ENCODE assay signal across 10 cellular contexts in genomic region chr14:67269338-67270060, GRCh38. TPM values are rescaled to one million over a fixed set of nuclear protein-coding genes. Genes with fewer than 3 reads are reported as not detected.
DNase-seq lines count a peak whose midpoint lies in the region; ATAC-seq, FAIRE-seq and TF ChIP-seq lines count a peak whose summit lies in the region.
"Had no signal": no experiment of that assay in that cellular context is flagged by ENCODE, and none has a peak within 500 bp of the region (broad histone marks: within the 10 kb centered on the region; RNA-seq: fewer than 3 reads in every experiment).

No MANE protein-coding gene starts in this region.

- no peak for FAIRE-seq in HTR-8/SVneo (lab: Jason Lieb, UNC)

- H3K27ac ChIP-seq in stomach, result peak overlapping the region in 4 of 5 donors; percentile 15 to 72 (median 48)
- H3K27ac ChIP-seq in prostate gland, result no peak overlapping the region

- H3K9me3 ChIP-seq in stomach (no peaks in the 10 kb centered on the region), prostate gland (no peaks in the 10 kb centered on the region)

- H3K4me3 ChIP-seq in stomach, result peak overlapping the region in 1 of 4 donors; percentile 5
- no peak overlapping the region for H3K4me3 ChIP-seq in prostate gland

- ATAC-seq in HG03457 (IDR thresholded peaks at IDR 0.05; ENCODE audit: unreplicated experiment) (no peak), HG03460 (IDR thresholded peaks at IDR 0.05; ENCODE audit: unreplicated experiment) (no peak), HG02981 (IDR thresholded peaks at IDR 0.05; ENCODE audit: unreplicated experiment) (no peak)

- DNase-seq in HTR-8/SVneo (ENCODE audit: insufficient read length, low spot score) (peak; percentile 70), dermis microvascular lymphatic vessel endothelial cell (ENCODE audit: low read depth in 2 of 2) (peak; percentile 12 to 47), left kidney (ENCODE audit: low read depth, low spot score) (peak; percentile 84), stomach (no peak), prostate gland (ENCODE audit: low spot score) (no peak)
- DNase-seq: activated CD4-positive, CD25-positive, alpha-beta regulatory T cell treated with anti-CD3 and anti-CD28 coated beads, Interleukin-2, amount 50 U/mL, for 72 hours; NCI-H2029 treated with DMSO at 0.1 percent for 48 hours had no signal

- TF ChIP-seq CTCF in stomach (IDR thresholded peaks at IDR 0.05) (no peak), prostate gland (IDR thresholded peaks at IDR 0.05) (no peak)

- H3K36me3 ChIP-seq in stomach (peaks cover 0 to 7% (median 6%) of the 10 kb centered on the region in 4 donors), prostate gland (no peaks in the 10 kb centered on the region)

- no peak for TF ChIP-seq EP300 in stomach (IDR thresholded peaks at IDR 0.05)

- WGBS in stomach, 5 donors, result 49 to 64% (median 58%) methylated on average over 3 of the region's 3 CpGs
- WGBS in prostate gland, result 49% methylated on average over 3 of the region's 3 CpGs

- peaks cover 0 to 65% (median 35%) of the 10 kb centered on the region in 4 donors for H3K4me1 ChIP-seq in stomach
- no peaks in the 10 kb centered on the region for H3K4me1 ChIP-seq in prostate gland (replicated peaks)

- intact Hi-C loops in stomach (cut with DNase I; ENCODE audit: low total_unique reads), result no loop called here
- intact Hi-C loops in prostate gland (cut with DNase I), result no loop called here

- H3K27me3 ChIP-seq in stomach (no peaks in the 10 kb centered on the region), prostate gland (replicated peaks; ENCODE audit: insufficient read depth) (no peaks in the 10 kb centered on the region)

- TF ChIP-seq POLR2A in stomach (IDR thresholded peaks at IDR 0.05) (no peak), prostate gland (IDR thresholded peaks at IDR 0.05) (no peak)

RNA-seq across cellular contexts. Expression of gene PALS1, which starts 28.3 kb away (rescaled TPM):
- 24.1 and 27.8 TPM in 2 replicates for total RNA-seq in dermis microvascular lymphatic vessel endothelial cell
- 10 to 100 TPM in 4 of 5 donors, 1 to 10 TPM in 1; 8.2 to 44.2 (median 26.8) TPM for total RNA-seq in stomach
- 1 to 10 TPM; 5.2 to 8.7 (median 8.0) TPM for polyA plus RNA-seq in stomach
- total RNA-seq in prostate gland, result 10 to 100 TPM; 22.3 to 36.5 TPM

Comparison
In these comparisons a context has a peak if more than half of its experiments do, and no peak if none do; other contexts are left out.
1. DNase-seq: peak in HTR-8/SVneo (single experiment), dermis microvascular lymphatic vessel endothelial cell (2 of 2) and left kidney (single experiment); none in stomach (single experiment) and prostate gland (single experiment).
2. H3K27ac ChIP-seq: peak in stomach (4 of 5); none in prostate gland (0 of 2).